In genomic region chr2:62897187-62897827, GRCh38 we compare ENCODE assay signal across 26 cellular contexts.
A peak's percentile ranks its signal among the peaks of the same experiment; 100 is the strongest.
DNase-seq lines count a peak whose midpoint lies in the region; ATAC-seq, FAIRE-seq and TF ChIP-seq lines count a peak whose summit lies in the region.
"Had no signal": no experiment of that assay in that cellular context is flagged by ENCODE, and none has a peak within 500 bp of the region (broad histone marks: within the 10 kb centered on the region; RNA-seq: fewer than 3 reads in every experiment).

No MANE protein-coding gene starts in this region.

- POLR2A ChIA-PET in HepG2 (lab: Yijun Ruan, JAX) (no interaction called here), K562 (lab: Yijun Ruan, JAX) (interaction anchor here (0.6 kb wide), 1 partner anchor 1262 kb away, joined by 5 read pairs; no protein-coding TSS in a partner anchor)

- H3K9ac ChIP-seq in HepG2 (ENCODE audit: insufficient read depth, low read depth, low read length) (no peak overlapping the region), K562 (ENCODE audit: insufficient read depth in 1 of 2, low read depth in 2 of 2, low read length in 2 of 2) (no peak overlapping the region), neuronal stem cell (ENCODE audit: low read depth, low read length, poor library complexity) (no peak overlapping the region)
- H3K9ac ChIP-seq: BLaER1 treated with 17β-estradiol and CSF1 and Interleukin-3, amounts not matched to agents 10 nM and 100 nM had no signal

- intact Hi-C loops in HepG2 (cut with micrococcal nuclease; ENCODE audit: unreplicated experiment) = no loop called here
- intact Hi-C loops in right lobe of liver (cut with DNase I) = no loop called here
- intact Hi-C loops in K562 (cut with micrococcal nuclease) = no loop called here

- no peaks in the 10 kb centered on the region for H3K9me3 ChIP-seq in HepG2 (ENCODE audit: low read length)
- H3K9me3 ChIP-seq in right lobe of liver = no peaks in the 10 kb centered on the region
- no peaks in the 10 kb centered on the region for H3K9me3 ChIP-seq in K562 (replicated peaks; ENCODE audit: control insufficient read depth, insufficient read depth, low read depth, low read length)
- no peaks in the 10 kb centered on the region for H3K9me3 ChIP-seq in neuronal stem cell (replicated peaks in 1 of 2; ENCODE audit: control insufficient read depth in 2 of 2, insufficient read depth in 1 of 2, low read depth in 1 of 2, low read length in 2 of 2)
- H3K9me3 ChIP-seq: BE2C; BLaER1 treated with 17β-estradiol and CSF1 and Interleukin-3, amounts not matched to agents 10 nM and 100 nM; HAP-1 had no signal

- no peak for TF ChIP-seq POLR2A in HepG2 (IDR thresholded peaks at IDR 0.05; ENCODE audit: insufficient read depth in 1 of 2, low read depth in 2 of 2, low read length in 2 of 2)
- TF ChIP-seq POLR2A in right lobe of liver (IDR thresholded peaks at IDR 0.05) = no peak
- no peak for TF ChIP-seq POLR2A in K562 (conservative IDR thresholded peaks at IDR 0.05)

- in situ Hi-C loops in HepG2 (cut with HindIII; ENCODE audit: extremely low pct_ligation_motif_present, low pct_unique_long_range_greater_than_20kb) = no loop called here
- in situ Hi-C loops in K562 (cut with MboI) = no loop called here

- no peak overlapping the region for H3K18ac ChIP-seq in neuronal stem cell (ENCODE audit: low read length)

- H3K14ac ChIP-seq in neuronal stem cell (ENCODE audit: low read length) = no peak overlapping the region

- no peak overlapping the region for H3K23ac ChIP-seq in neuronal stem cell (ENCODE audit: low read depth, low read length, poor library complexity)

- no peak overlapping the region for H2BK5ac ChIP-seq in neuronal stem cell (ENCODE audit: low read length)

- DNase-seq in HepG2 (ENCODE audit: low spot score) (no peak), right lobe of liver (no peak), K562 (ENCODE audit: extremely low read depth in 1 of 4, low spot score in 3 of 4) (no peak), neuronal stem cell (ENCODE audit: low spot score) (no peak), NCI-H2107 treated with DMSO at 0.1 percent for 48 hours (lab: John Stamatoyannopoulos, UW; ENCODE audit: unreplicated experiment) (no peak)
- DNase-seq: ACHN; AML-193; BE2C; CD4-positive, alpha-beta T cell; CD8-positive, alpha-beta memory T cell; DMS 273 treated with DMSO at 0.1 percent for 48 hours; DMS79; EL; GOT3; HFFc6 had no signal

- H2AK5ac ChIP-seq in neuronal stem cell (ENCODE audit: low read depth, low read length) = no peak overlapping the region

- ATAC-seq in HepG2 (no peak), right lobe of liver (no peak), K562 (no peak), esophagus mucosa (peak; percentile 68), HG03378 (IDR thresholded peaks at IDR 0.05; ENCODE audit: unreplicated experiment) (no peak), HG03565 (IDR thresholded peaks at IDR 0.05; ENCODE audit: unreplicated experiment) (no peak)

- H3K27ac ChIP-seq in HepG2 (ENCODE audit: extremely low read length, insufficient read depth, low read length) (no peak overlapping the region), right lobe of liver (no peak overlapping the region), K562 (ENCODE audit: extremely low read depth, low read depth, low read length) (no peak overlapping the region), neuronal stem cell (replicated peaks; ENCODE audit: low read length) (no peak overlapping the region)
- H3K27ac ChIP-seq: 22Rv1; BLaER1 treated with 17β-estradiol and CSF1 and Interleukin-3, amounts not matched to agents 10 nM and 100 nM had no signal

- H3K9me1 ChIP-seq in K562 (ENCODE audit: control insufficient read depth, insufficient read depth, low read length) = no peaks in the 10 kb centered on the region

- H3K4me2 ChIP-seq in HepG2 (ENCODE audit: low read depth, low read length) (no peak overlapping the region), K562 (ENCODE audit: insufficient read depth, low read length) (no peak overlapping the region), neuronal stem cell (ENCODE audit: insufficient read depth, low read length, poor library complexity, severe bottlenecking) (no peak overlapping the region)
- H3K4me2 ChIP-seq: BLaER1 treated with 17β-estradiol and CSF1 and Interleukin-3, amounts not matched to agents 10 nM and 100 nM had no signal

- no peaks in the 10 kb centered on the region for H3K27me3 ChIP-seq in HepG2 (ENCODE audit: control insufficient read depth in 1 of 2, insufficient read depth in 2 of 2, low read length in 2 of 2)
- H3K27me3 ChIP-seq in right lobe of liver = no peaks in the 10 kb centered on the region
- no peaks in the 10 kb centered on the region for H3K27me3 ChIP-seq in K562 (ENCODE audit: control insufficient read depth in 2 of 2, insufficient read depth in 2 of 2, low read length in 2 of 2)
- H3K27me3 ChIP-seq in neuronal stem cell (ENCODE audit: control insufficient read depth in 3 of 3, insufficient read depth in 3 of 3, low read depth in 1 of 3, low read length in 3 of 3) = no peaks in the 10 kb centered on the region
- H3K27me3 ChIP-seq: BE2C; BLaER1 treated with 17β-estradiol and CSF1 and Interleukin-3, amounts not matched to agents 10 nM and 100 nM had no signal

- H3K4ac ChIP-seq in neuronal stem cell (ENCODE audit: low read length) = no peak overlapping the region

- TF ChIP-seq CTCF in HepG2 (CRISPR knock-in tag; IDR thresholded peaks at IDR 0.05) (no peak), right lobe of liver (IDR thresholded peaks at IDR 0.05) (no peak), K562 (IDR thresholded peaks at IDR 0.05 in 2 of 3, conservative IDR thresholded peaks at IDR 0.05 in 1 of 3; ENCODE audit: insufficient read depth in 2 of 3, low read depth in 1 of 3, low read length in 3 of 3) (no peak)

- H3K4me3 ChIP-seq in HepG2 (replicated peaks in 1 of 3; ENCODE audit: insufficient read depth in 1 of 3, low read depth in 2 of 3, low read length in 3 of 3) (no peak overlapping the region), right lobe of liver (no peak overlapping the region), K562 (no peak overlapping the region), neuronal stem cell (ENCODE audit: low read length in 2 of 2) (no peak overlapping the region)
- H3K4me3 ChIP-seq: BLaER1 treated with 17β-estradiol and CSF1 and Interleukin-3, amounts not matched to agents 10 nM and 100 nM; HAP-1 had no signal

- no peak for FAIRE-seq in HepG2 (lab: Jason Lieb, UNC)
- FAIRE-seq in K562 (lab: Jason Lieb, UNC) = no peak
- FAIRE-seq: A204.1, D721Med, G401.6, GM12892, H54 had no signal

- BruUV-seq in HepG2 (replicated peaks; lab: Mats Ljungman, UMichigan) = no TSS peak
- no TSS peak for BruUV-seq in K562 (replicated peaks; lab: Mats Ljungman, UMichigan)

- TF ChIP-seq RAD21 in HepG2 (CRISPR knock-in tag; IDR thresholded peaks at IDR 0.05) (no peak), K562 (CRISPR knock-in tag; conservative IDR thresholded peaks at IDR 0.05 in 1 of 2, IDR thresholded peaks at IDR 0.05 in 1 of 2) (no peak)

- H3K36me3 ChIP-seq in HepG2 (replicated peaks in 1 of 2; ENCODE audit: control insufficient read depth in 1 of 2, insufficient read depth in 2 of 2, low read length in 2 of 2) = peaks cover 14 to 69% of the 10 kb centered on the region in 2 experiments
- H3K36me3 ChIP-seq in right lobe of liver = no peaks in the 10 kb centered on the region
- no peaks in the 10 kb centered on the region for H3K36me3 ChIP-seq in K562 (ENCODE audit: control insufficient read depth, insufficient read depth, low read length)
- no peaks in the 10 kb centered on the region for H3K36me3 ChIP-seq in neuronal stem cell (replicated peaks in 1 of 2; ENCODE audit: control insufficient read depth in 2 of 2, insufficient read depth in 2 of 2, low read length in 2 of 2)
- H3K36me3 ChIP-seq: BE2C, HAP-1 had no signal

- H4K20me1 ChIP-seq in HepG2 (ENCODE audit: insufficient read depth, low read length) = 0 out of 2 replicates have a peak, but pooled peaks cover 17% of the 10 kb centered on the region
- no peaks in the 10 kb centered on the region for H4K20me1 ChIP-seq in K562 (replicated peaks; ENCODE audit: control insufficient read depth, insufficient read depth, low read length)
- H4K20me1 ChIP-seq: BLaER1 treated with 17β-estradiol and CSF1 and Interleukin-3, amounts not matched to agents 10 nM and 100 nM had no signal

- no peak overlapping the region for H4K8ac ChIP-seq in neuronal stem cell (ENCODE audit: low read depth, low read length)

- no peaks in the 10 kb centered on the region for H3K79me1 ChIP-seq in neuronal stem cell (ENCODE audit: low read depth, low read length)

- no peak for TF ChIP-seq EP300 in HepG2 (IDR thresholded peaks at IDR 0.05; ENCODE audit: low read depth in 2 of 2, low read length in 2 of 2)
- no peak for TF ChIP-seq EP300 in HepG2 (CRISPR knock-in tag; IDR thresholded peaks at IDR 0.05; ENCODE audit: borderline replicate concordance)
- no peak for TF ChIP-seq EP300 in K562 (IDR thresholded peaks at IDR 0.05; ENCODE audit: low read length)

- H3K79me2 ChIP-seq in HepG2 (ENCODE audit: insufficient read depth, low read length) (peaks cover under 1% of the 10 kb centered on the region), K562 (ENCODE audit: control insufficient read depth, insufficient read depth, low read length) (no peaks in the 10 kb centered on the region)

- H2BK15ac ChIP-seq in neuronal stem cell (ENCODE audit: low read length) = no peak overlapping the region

- no peaks in the 10 kb centered on the region for H3K4me1 ChIP-seq in HepG2 (ENCODE audit: insufficient read depth, low read length)
- no peaks in the 10 kb centered on the region for H3K4me1 ChIP-seq in right lobe of liver
- 0 out of 5 replicates have a peak, but pooled peaks cover 0 to 3% of the 10 kb centered on the region in 2 experiments for H3K4me1 ChIP-seq in K562 (replicated peaks in 1 of 2; ENCODE audit: control insufficient read depth in 2 of 2, insufficient read depth in 2 of 2, low read length in 2 of 2)
- H3K4me1 ChIP-seq in neuronal stem cell (ENCODE audit: control insufficient read depth in 2 of 2, insufficient read depth in 1 of 2, low read depth in 1 of 2, low read length in 2 of 2) = peaks cover 0 to 3% of the 10 kb centered on the region in 2 donors
- H3K4me1 ChIP-seq: BE2C had no signal

- H4K91ac ChIP-seq in neuronal stem cell (ENCODE audit: low read depth, low read length, poor library complexity) = no peak overlapping the region

- CTCF ChIA-PET in HepG2 (lab: Yijun Ruan, JAX; ENCODE audit: low intra/inter-chr PET ratio, low total read pairs) = no interaction called here
- CTCF ChIA-PET in K562 (lab: Yijun Ruan, JAX; ENCODE audit: low intra/inter-chr PET ratio) = no interaction called here

- no peak overlapping the region for H2BK120ac ChIP-seq in neuronal stem cell (ENCODE audit: low read depth, low read length)

- H2BK12ac ChIP-seq in neuronal stem cell (ENCODE audit: low read length) = no peak overlapping the region

- no peak overlapping the region for H2AFZ ChIP-seq in HepG2 (ENCODE audit: low read length)
- no peak overlapping the region for H2AFZ ChIP-seq in K562 (ENCODE audit: low read depth, low read length)
- peak overlapping the region; percentile 51 for H2AFZ ChIP-seq in neuronal stem cell (ENCODE audit: low read length)

TF ChIP-seq in HepG2, 621 proteins besides CTCF, POLR2A, EP300 and RAD21 (continues in another document):
- TF ChIP-seq ZSCAN22 (CRISPR knock-in tag; IDR thresholded peaks at IDR 0.05) = no peak

TF ChIP-seq in K562, 482 proteins besides CTCF, POLR2A, EP300 and RAD21 (continues in another document):
- no peak for TF ChIP-seq HSF4 (CRISPR knock-in tag; IDR thresholded peaks at IDR 0.05; ENCODE audit: borderline replicate concordance)
- TF ChIP-seq ZNF316 (IDR thresholded peaks at IDR 0.05) = peak; percentile 60
- TF ChIP-seq HNRNPL (IDR thresholded peaks at IDR 0.05; ENCODE audit: low read depth, low read length) = no peak

Comparison
In these comparisons a context has a peak if more than half of its experiments do, and no peak if none do; other contexts are left out.
1. Of the 241 proteins assayed by ChIP-seq in both HepG2 and K562: peak only in HepG2: none; only in K562: MAFG; in both: MAFF and MAFK; in neither: 238.